Comparison of ENCODE assay signal across 21 cellular contexts in the genomic region with DNA sequence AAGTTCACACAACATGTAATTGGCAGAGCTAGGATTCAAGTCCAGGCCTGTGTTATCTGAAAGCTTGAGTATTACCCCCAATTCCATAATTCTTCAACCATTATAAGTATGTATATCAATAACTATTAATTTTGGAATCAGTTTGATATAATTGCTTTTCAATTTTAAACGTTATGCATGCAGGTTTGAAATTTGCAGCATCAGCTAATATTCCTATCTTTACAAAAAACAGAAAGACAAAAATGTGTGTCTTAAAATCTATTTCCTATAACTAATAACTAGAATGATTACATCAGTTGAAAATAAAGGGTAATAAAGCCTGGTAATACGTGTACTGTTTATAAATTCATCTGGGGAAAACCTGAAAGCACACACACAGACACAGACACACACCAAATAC.
DNase-seq lines count a peak whose midpoint lies in the region; ATAC-seq, FAIRE-seq and TF ChIP-seq lines count a peak whose summit lies in the region.
"Had no signal": no experiment of that assay in that cellular context is flagged by ENCODE, and none has a peak within 500 bp of the region (broad histone marks: within the 10 kb centered on the region; RNA-seq: fewer than 3 reads in every experiment).

No MANE protein-coding gene starts in this region.

- H3K36me3 ChIP-seq in IMR-90 (ENCODE audit: control insufficient read depth, insufficient read depth, low read length) = no peaks in the 10 kb centered on the region
- no peaks in the 10 kb centered on the region for H3K36me3 ChIP-seq in H1 (ENCODE audit: control insufficient read depth in 2 of 4, insufficient read depth in 4 of 4, low read length in 3 of 4)
- H3K36me3 ChIP-seq in neural progenitor cell = no peaks in the 10 kb centered on the region
- no peaks in the 10 kb centered on the region for H3K36me3 ChIP-seq in trophoblast cell (ENCODE audit: control insufficient read depth in 1 of 2, insufficient read depth in 2 of 2, low read length in 2 of 2)
- H3K36me3 ChIP-seq: BLaER1 treated with 17β-estradiol and CSF1 and Interleukin-3, amounts not matched to agents 10 nM and 100 nM had no signal

- H2BK120ac ChIP-seq in IMR-90 (ENCODE audit: low read depth, low read length) (no peak overlapping the region), H1 (replicated peaks; ENCODE audit: low read depth, low read length) (no peak overlapping the region), trophoblast cell (ENCODE audit: insufficient read depth, low read length, poor library complexity) (no peak overlapping the region)

- CTCF ChIA-PET in A549 (lab: Yijun Ruan, JAX) (no interaction called here), IMR-90 (lab: Yijun Ruan, JAX) (interaction anchor here (0.6 kb wide), 1 partner anchor 164 kb away, joined by 4 read pairs; no protein-coding TSS in a partner anchor), H1 (lab: Charles Lee; ENCODE audit: partially characterized antibody) (interaction anchor here (1.7 kb wide), 1 partner anchor 190 kb away, joined by 3 read pairs; no protein-coding TSS in a partner anchor)

- H3K9me3 ChIP-seq in A549 = peaks cover 6% of the 10 kb centered on the region; the same call in 2 of the 3 replicates
- 0 out of 2 replicates have a peak, but pooled peaks cover 1% of the 10 kb centered on the region for H3K9me3 ChIP-seq in IMR-90 (ENCODE audit: control insufficient read depth, insufficient read depth, low read length)
- H3K9me3 ChIP-seq in H1 (ENCODE audit: insufficient read depth in 2 of 2, low read depth in 1 of 2, low read length in 1 of 2) = peaks cover 25 to 31% of the 10 kb centered on the region in 2 experiments
- peaks cover 9% of the 10 kb centered on the region for H3K9me3 ChIP-seq in neural progenitor cell (ENCODE audit: low read depth)
- H3K9me3 ChIP-seq in trophoblast cell (ENCODE audit: insufficient read depth, low read depth, low read length) = peaks cover 6% of the 10 kb centered on the region

- no peaks in the 10 kb centered on the region for H3K4me1 ChIP-seq in A549
- H3K4me1 ChIP-seq in IMR-90 (ENCODE audit: control insufficient read depth, insufficient read depth, low read length) = no peaks in the 10 kb centered on the region
- no peaks in the 10 kb centered on the region for H3K4me1 ChIP-seq in H1 (replicated peaks in 1 of 4; ENCODE audit: control insufficient read depth in 3 of 4, insufficient read depth in 4 of 4, low read length in 3 of 4)
- no peaks in the 10 kb centered on the region for H3K4me1 ChIP-seq in neural progenitor cell
- no peaks in the 10 kb centered on the region for H3K4me1 ChIP-seq in trophoblast cell (ENCODE audit: control insufficient read depth in 1 of 2, insufficient read depth in 2 of 2, low read length in 2 of 2)
- H3K4me1 ChIP-seq: Caco-2 had no signal

- in situ Hi-C loops in IMR-90 (cut with MboI; ENCODE audit: low sequenced_read_pairs) = no loop called here

- H3K9ac ChIP-seq in IMR-90 (ENCODE audit: low read depth, low read length) (no peak overlapping the region), H1 (replicated peaks in 1 of 4; ENCODE audit: extremely low read depth in 1 of 4, low read depth in 3 of 4, low read length in 3 of 4) (no peak overlapping the region), neural progenitor cell (no peak overlapping the region), trophoblast cell (ENCODE audit: low read length) (no peak overlapping the region)
- H3K9ac ChIP-seq: BLaER1 treated with 17β-estradiol and CSF1 and Interleukin-3, amounts not matched to agents 10 nM and 100 nM had no signal

- DNase-seq in A549 (ENCODE audit: low read depth in 1 of 2, low spot score in 1 of 2) = no peak
- DNase-seq in IMR-90 = no peak
- DNase-seq in H1 (ENCODE audit: low read depth in 1 of 2, low spot score in 2 of 2) = no peak
- DNase-seq in neural progenitor cell (ENCODE audit: low spot score) = no peak
- DNase-seq in trophoblast cell = no peak
- DNase-seq: 8988T; AML-193; Caco-2; Calu3; CD4-positive, alpha-beta T cell; CD8-positive, alpha-beta T cell; DMS79 treated with DMSO at 0.1 percent for 48 hours; GF-D8 had no signal

- H2BK20ac ChIP-seq in IMR-90 (ENCODE audit: low read depth, low read length) = no peak overlapping the region
- no peak overlapping the region for H2BK20ac ChIP-seq in H1 (ENCODE audit: low read length)

- H3K4me3 ChIP-seq in A549 = no peak overlapping the region
- no peak overlapping the region for H3K4me3 ChIP-seq in IMR-90 (ENCODE audit: insufficient read depth, low read depth, low read length)
- H3K4me3 ChIP-seq in H1 (ENCODE audit: extremely low read depth in 1 of 4, insufficient read depth in 2 of 4, low read depth in 3 of 4, low read length in 4 of 4) = no peak overlapping the region
- no peak overlapping the region for H3K4me3 ChIP-seq in neural progenitor cell
- H3K4me3 ChIP-seq in trophoblast cell (ENCODE audit: low read depth, low read length) = no peak overlapping the region
- H3K4me3 ChIP-seq: BLaER1 treated with 17β-estradiol and CSF1 and Interleukin-3, amounts not matched to agents 10 nM and 100 nM had no signal

- H3K27ac ChIP-seq in A549 = no peak overlapping the region
- H3K27ac ChIP-seq in IMR-90 (ENCODE audit: insufficient read depth, low read length) = no peak overlapping the region
- H3K27ac ChIP-seq in H1 (ENCODE audit: low read depth, low read length) = no peak overlapping the region
- no peak overlapping the region for H3K27ac ChIP-seq in neural progenitor cell
- H3K27ac ChIP-seq in trophoblast cell (ENCODE audit: low read depth, low read length) = no peak overlapping the region
- H3K27ac ChIP-seq: BLaER1 treated with 17β-estradiol and CSF1 and Interleukin-3, amounts not matched to agents 10 nM and 100 nM; C4-2B had no signal

- WGBS in A549 (ENCODE audit: missing lambda C conversion rate) = 2% methylated on average over 2 of the region's 2 CpGs
- no CpG with 5 or more reads among the region's 2 CpGs for WGBS in IMR-90 (ENCODE audit: extremely low coverage in 2 of 2, insufficient read length in 1 of 2), 2 experiments
- 95% methylated on average over 2 of the region's 2 CpGs; no CpG with 5 or more reads in 1 of the 2 experiments for WGBS in H1 (ENCODE audit: extremely low coverage in 1 of 2, insufficient coverage in 1 of 2, insufficient read length in 1 of 2, insufficient replicate concordance in 2 of 2, low coverage in 1 of 2, low lambda C conversion rate in 2 of 2, missing lambda C conversion rate in 1 of 2), 2 experiments
- WGBS in trophoblast cell (ENCODE audit: extremely low coverage, insufficient coverage, insufficient read length) = no CpG with 5 or more reads among the region's 2 CpGs

- H2AK9ac ChIP-seq in IMR-90 (replicated peaks; ENCODE audit: low read depth, low read length, poor library complexity) = no peak overlapping the region

- no peak overlapping the region for H2BK15ac ChIP-seq in IMR-90 (ENCODE audit: low read depth, low read length)
- H2BK15ac ChIP-seq in H1 (ENCODE audit: low read length) = no peak overlapping the region

- H3K4me2 ChIP-seq in A549 (no peak overlapping the region), IMR-90 (ENCODE audit: low read depth, low read length) (no peak overlapping the region), H1 (ENCODE audit: insufficient read depth in 1 of 2, low read depth in 2 of 2, low read length in 2 of 2) (no peak overlapping the region), neural progenitor cell (no peak overlapping the region), trophoblast cell (ENCODE audit: low read length) (no peak overlapping the region)
- H3K4me2 ChIP-seq: BLaER1 treated with 17β-estradiol and CSF1 and Interleukin-3, amounts not matched to agents 10 nM and 100 nM had no signal

- TF ChIP-seq CTCF in A549 (IDR thresholded peaks at IDR 0.05) (no peak), IMR-90 (conservative IDR thresholded peaks at IDR 0.05; ENCODE audit: low read depth, low read length) (no peak), H1 (IDR thresholded peaks at IDR 0.05; ENCODE audit: control extremely low read depth in 1 of 3, insufficient read depth in 1 of 3, low read depth in 1 of 3, low read length in 3 of 3) (no peak), neural progenitor cell (IDR thresholded peaks at IDR 0.05) (no peak)

- no peak overlapping the region for H2AK5ac ChIP-seq in IMR-90 (ENCODE audit: low read depth, low read length)
- no peak overlapping the region for H2AK5ac ChIP-seq in H1 (ENCODE audit: low read depth, low read length)
- no peak overlapping the region for H2AK5ac ChIP-seq in trophoblast cell (ENCODE audit: low read length)

- H3K56ac ChIP-seq in IMR-90 (ENCODE audit: extremely low read depth, insufficient read depth, low read length) (no peak overlapping the region), H1 (replicated peaks; ENCODE audit: insufficient read length, low read depth, low read length) (no peak overlapping the region)

- no peaks in the 10 kb centered on the region for H3K36me3 Mint-ChIP-seq in neural progenitor cell
- H3K36me3 Mint-ChIP-seq: CD8-positive, alpha-beta T cell had no signal

- H3K9me3 Mint-ChIP-seq in neural progenitor cell = peaks cover 28% of the 10 kb centered on the region

- FAIRE-seq in A549 (lab: Jason Lieb, UNC) = no peak
- no peak for FAIRE-seq in H1 (lab: Jason Lieb, UNC)
- FAIRE-seq: A204.1, D721Med, G401.6, GM12891, GM19239 had no signal

- H4K5ac ChIP-seq in IMR-90 (ENCODE audit: low read depth, low read length) (no peak overlapping the region), H1 (ENCODE audit: insufficient read length, low read depth, low read length) (no peak overlapping the region)

- H3K79me2 ChIP-seq in H1 (ENCODE audit: control insufficient read depth in 1 of 2, insufficient read depth in 2 of 2, low read length in 2 of 2) (no peaks in the 10 kb centered on the region), neural progenitor cell (ENCODE audit: low read depth) (no peaks in the 10 kb centered on the region), trophoblast cell (ENCODE audit: control insufficient read depth, insufficient read depth, low read length, poor library complexity) (no peaks in the 10 kb centered on the region)

- H2AFZ ChIP-seq in IMR-90 (replicated peaks; ENCODE audit: low read length, poor library complexity) (no peak overlapping the region), H1 (ENCODE audit: low read length) (no peak overlapping the region), neural progenitor cell (replicated peaks) (no peak overlapping the region), trophoblast cell (ENCODE audit: insufficient read depth, low read length, poor library complexity) (no peak overlapping the region)

- H3K27me3 ChIP-seq in IMR-90 (ENCODE audit: control insufficient read depth, insufficient read depth, low read length) (no peaks in the 10 kb centered on the region), H1 (replicated peaks in 1 of 4; ENCODE audit: control insufficient read depth in 3 of 4, extremely low read depth in 1 of 4, insufficient read depth in 3 of 4, low read length in 3 of 4) (no peaks in the 10 kb centered on the region), neural progenitor cell (no peaks in the 10 kb centered on the region), trophoblast cell (ENCODE audit: insufficient read depth, low read length) (no peaks in the 10 kb centered on the region)
- H3K27me3 ChIP-seq: BLaER1 treated with 17β-estradiol and CSF1 and Interleukin-3, amounts not matched to agents 10 nM and 100 nM had no signal

- H3K14ac ChIP-seq in IMR-90 (replicated peaks; ENCODE audit: low read depth, low read length) (no peak overlapping the region), H1 (ENCODE audit: insufficient read length) (no peak overlapping the region), trophoblast cell (ENCODE audit: low read length) (no peak overlapping the region)

- TF ChIP-seq POLR2A in A549 (IDR thresholded peaks at IDR 0.05; ENCODE audit: low read length) (no peak), IMR-90 (IDR thresholded peaks at IDR 0.05; ENCODE audit: low read depth, low read length) (no peak), H1 (IDR thresholded peaks at IDR 0.05; ENCODE audit: control extremely low read depth in 1 of 2, low read depth in 2 of 2, low read length in 2 of 2) (no peak)

- intact Hi-C loops in IMR-90 (cut with micrococcal nuclease) = no loop called here

- H3K27me3 Mint-ChIP-seq in neural progenitor cell (ENCODE audit: insufficient read depth, low read depth) = peaks cover 2% of the 10 kb centered on the region
- H3K27me3 Mint-ChIP-seq: B cell; CD4-positive, alpha-beta T cell had no signal

- H4K91ac ChIP-seq in IMR-90 (ENCODE audit: insufficient read depth, low read depth, low read length) = no peak overlapping the region
- no peak overlapping the region for H4K91ac ChIP-seq in H1 (replicated peaks; ENCODE audit: insufficient read length, low read length)
- no peak overlapping the region for H4K91ac ChIP-seq in trophoblast cell (ENCODE audit: low read depth, low read length)

- H3K23me2 ChIP-seq in H1 (ENCODE audit: low read depth, low read length) = no peaks in the 10 kb centered on the region

- H3K4ac ChIP-seq in IMR-90 (ENCODE audit: low read depth, low read length) (no peak overlapping the region), H1 (replicated peaks; ENCODE audit: insufficient read length, low read depth, low read length) (no peak overlapping the region), trophoblast cell (ENCODE audit: low read depth, low read length) (no peak overlapping the region)

- no peak overlapping the region for H3K27ac Mint-ChIP-seq in neural progenitor cell
- H3K27ac Mint-ChIP-seq: B cell; CD4-positive, alpha-beta T cell; CD8-positive, alpha-beta T cell had no signal

- H2BK5ac ChIP-seq in IMR-90 (ENCODE audit: low read depth, low read length, poor library complexity, severe bottlenecking) = no peak overlapping the region
- H2BK5ac ChIP-seq in H1 (ENCODE audit: low read depth, low read length) = no peak overlapping the region
- H2BK5ac ChIP-seq in trophoblast cell (ENCODE audit: low read depth, low read length, poor library complexity) = no peak overlapping the region

- no peak for ATAC-seq in A549
- ATAC-seq in IMR-90 (ENCODE audit: low read depth) = no peak
- ATAC-seq: CD8-positive, alpha-beta T cell had no signal

- no peak for TF ChIP-seq EP300 in A549 (IDR thresholded peaks at IDR 0.05)
- TF ChIP-seq EP300 in H1 (IDR thresholded peaks at IDR 0.05; ENCODE audit: borderline replicate concordance in 1 of 2, low read depth in 2 of 2, low read length in 2 of 2) = no peak

- no peaks in the 10 kb centered on the region for H3K9me1 ChIP-seq in IMR-90 (ENCODE audit: insufficient read depth, low read length)

- H3K18ac ChIP-seq in IMR-90 (ENCODE audit: low read depth, low read length) (no peak overlapping the region), H1 (ENCODE audit: extremely low read depth, low read length) (no peak overlapping the region), trophoblast cell (ENCODE audit: low read length) (no peak overlapping the region)

- TF ChIP-seq RAD21 in A549 (conservative IDR thresholded peaks at IDR 0.05 in 1 of 2, IDR thresholded peaks at IDR 0.05 in 1 of 2) (no peak), IMR-90 (IDR thresholded peaks at IDR 0.05; ENCODE audit: low read length) (no peak), H1 (IDR thresholded peaks at IDR 0.05 in 1 of 2, conservative IDR thresholded peaks at IDR 0.05 in 1 of 2; ENCODE audit: low read depth in 2 of 2, low read length in 2 of 2) (no peak)

- POLR2A ChIA-PET in A549 (lab: Yijun Ruan, JAX) = no interaction called here
- POLR2A ChIA-PET in IMR-90 (lab: Charles Lee; ENCODE audit: unreplicated experiment) = no interaction called here
- POLR2A ChIA-PET in H1 (lab: Charles Lee; ENCODE audit: partially characterized antibody) = no interaction called here

- H3K23ac ChIP-seq in IMR-90 (ENCODE audit: low read depth, low read length) (no peak overlapping the region), H1 (ENCODE audit: insufficient read length) (no peak overlapping the region), trophoblast cell (ENCODE audit: low read length) (no peak overlapping the region)

- no peaks in the 10 kb centered on the region for H3F3A ChIP-seq in neural progenitor cell (ENCODE audit: low read depth)

- H4K8ac ChIP-seq in IMR-90 (ENCODE audit: low read depth in 2 of 2, low read length in 2 of 2) (no peak overlapping the region), H1 (ENCODE audit: extremely low read depth, insufficient read depth, low read length) (no peak overlapping the region), trophoblast cell (ENCODE audit: low read depth, low read length) (no peak overlapping the region)

- H2BK12ac ChIP-seq in H1 (ENCODE audit: low read depth, low read length) = no peak overlapping the region
- H2BK12ac ChIP-seq in trophoblast cell (ENCODE audit: low read length) = no peak overlapping the region

- dilution Hi-C loops in IMR-90 (cut with HindIII; ENCODE audit: low sequenced_read_pairs, unreplicated experiment) = no loop called here

- H3K79me1 ChIP-seq in IMR-90 (ENCODE audit: low read depth in 1 of 2, low read length in 2 of 2) (no peaks in the 10 kb centered on the region), H1 (ENCODE audit: low read depth, low read length) (no peaks in the 10 kb centered on the region), trophoblast cell (ENCODE audit: low read length) (no peaks in the 10 kb centered on the region)

- BruUV-seq in IMR-90 (replicated peaks; lab: Mats Ljungman, UMichigan) = no TSS peak

- no peak overlapping the region for H3K4me3 Mint-ChIP-seq in neural progenitor cell
- H3K4me3 Mint-ChIP-seq: B cell; CD4-positive, alpha-beta T cell; CD8-positive, alpha-beta T cell had no signal

- H3K4me1 Mint-ChIP-seq in neural progenitor cell = no peaks in the 10 kb centered on the region
- H3K4me1 Mint-ChIP-seq: B cell had no signal

- H4K12ac ChIP-seq in trophoblast cell (ENCODE audit: low read depth, low read length) = no peak overlapping the region

- no peaks in the 10 kb centered on the region for H4K20me1 ChIP-seq in IMR-90 (ENCODE audit: insufficient read depth, low read length)
- no peaks in the 10 kb centered on the region for H4K20me1 ChIP-seq in H1 (replicated peaks in 1 of 2; ENCODE audit: control insufficient read depth in 1 of 2, insufficient read depth in 2 of 2, low read length in 2 of 2)
- H4K20me1 ChIP-seq in neural progenitor cell (ENCODE audit: low read depth) = no peaks in the 10 kb centered on the region
- H4K20me1 ChIP-seq: BLaER1 treated with 17β-estradiol and CSF1 and Interleukin-3, amounts not matched to agents 10 nM and 100 nM had no signal
